1 cellular context compared by ENCODE assay signal in genomic region chr16:30984669-30985400, GRCh38.
TF ChIP-seq lines count a peak whose summit lies in the region.

TSS of gene HSD3B7 (plus strand) at chr16:30985207. CDS start at chr16:30985659, 452 bp downstream.

TF ChIP-seq in HepG2, 621 proteins besides CTCF, POLR2A, EP300 and RAD21 (continued from another document and continues in another):
- TF ChIP-seq PRPF4 (IDR thresholded peaks at IDR 0.05; ENCODE audit: low read depth, low read length, poor library complexity, severe bottlenecking), result no peak
- TF ChIP-seq ZNF12 (CRISPR knock-in tag; IDR thresholded peaks at IDR 0.05), result no peak
- TF ChIP-seq ZNF382 (CRISPR knock-in tag; IDR thresholded peaks at IDR 0.05; ENCODE audit: borderline replicate concordance), result no peak
- no peak for TF ChIP-seq ATF3 (CRISPR knock-in tag; IDR thresholded peaks at IDR 0.05)
- TF ChIP-seq SP140L (CRISPR knock-in tag; IDR thresholded peaks at IDR 0.05; ENCODE audit: borderline replicate concordance), result 0 out of 2 replicates have a peak, but pooled peaks have one; percentile 37
- no peak for TF ChIP-seq ZNF232 (CRISPR knock-in tag; IDR thresholded peaks at IDR 0.05; ENCODE audit: borderline replicate concordance)
- TF ChIP-seq MTF1 (CRISPR knock-in tag; IDR thresholded peaks at IDR 0.05), result no peak
- TF ChIP-seq ZNF713 (CRISPR knock-in tag; IDR thresholded peaks at IDR 0.05), result peak; percentile 95
- no peak for TF ChIP-seq ZBTB1 (CRISPR knock-in tag; IDR thresholded peaks at IDR 0.05; ENCODE audit: borderline replicate concordance)
- TF ChIP-seq, protein P1, sequence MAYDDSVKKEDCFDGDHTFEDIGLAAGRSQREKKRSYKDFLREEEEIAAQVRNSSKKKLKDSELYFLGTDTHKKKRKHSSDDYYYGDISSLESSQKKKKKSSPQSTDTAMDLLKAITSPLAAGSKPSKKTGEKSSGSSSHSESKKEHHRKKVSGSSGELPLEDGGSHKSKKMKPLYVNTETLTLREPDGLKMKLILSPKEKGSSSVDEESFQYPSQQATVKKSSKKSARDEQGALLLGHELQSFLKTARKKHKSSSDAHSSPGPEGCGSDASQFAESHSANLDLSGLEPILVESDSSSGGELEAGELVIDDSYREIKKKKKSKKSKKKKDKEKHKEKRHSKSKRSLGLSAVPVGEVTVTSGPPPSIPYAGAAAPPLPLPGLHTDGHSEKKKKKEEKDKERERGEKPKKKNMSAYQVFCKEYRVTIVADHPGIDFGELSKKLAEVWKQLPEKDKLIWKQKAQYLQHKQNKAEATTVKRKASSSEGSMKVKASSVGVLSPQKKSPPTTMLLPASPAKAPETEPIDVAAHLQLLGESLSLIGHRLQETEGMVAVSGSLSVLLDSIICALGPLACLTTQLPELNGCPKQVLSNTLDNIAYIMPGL (CRISPR knock-in tag; IDR thresholded peaks at IDR 0.05; ENCODE audit: borderline replicate concordance in 1 of 2, low read depth in 1 of 2), result peak in 1 of 2 experiments; percentile 92; a peak in 1 of 4 replicates
- TF ChIP-seq, protein P2, sequence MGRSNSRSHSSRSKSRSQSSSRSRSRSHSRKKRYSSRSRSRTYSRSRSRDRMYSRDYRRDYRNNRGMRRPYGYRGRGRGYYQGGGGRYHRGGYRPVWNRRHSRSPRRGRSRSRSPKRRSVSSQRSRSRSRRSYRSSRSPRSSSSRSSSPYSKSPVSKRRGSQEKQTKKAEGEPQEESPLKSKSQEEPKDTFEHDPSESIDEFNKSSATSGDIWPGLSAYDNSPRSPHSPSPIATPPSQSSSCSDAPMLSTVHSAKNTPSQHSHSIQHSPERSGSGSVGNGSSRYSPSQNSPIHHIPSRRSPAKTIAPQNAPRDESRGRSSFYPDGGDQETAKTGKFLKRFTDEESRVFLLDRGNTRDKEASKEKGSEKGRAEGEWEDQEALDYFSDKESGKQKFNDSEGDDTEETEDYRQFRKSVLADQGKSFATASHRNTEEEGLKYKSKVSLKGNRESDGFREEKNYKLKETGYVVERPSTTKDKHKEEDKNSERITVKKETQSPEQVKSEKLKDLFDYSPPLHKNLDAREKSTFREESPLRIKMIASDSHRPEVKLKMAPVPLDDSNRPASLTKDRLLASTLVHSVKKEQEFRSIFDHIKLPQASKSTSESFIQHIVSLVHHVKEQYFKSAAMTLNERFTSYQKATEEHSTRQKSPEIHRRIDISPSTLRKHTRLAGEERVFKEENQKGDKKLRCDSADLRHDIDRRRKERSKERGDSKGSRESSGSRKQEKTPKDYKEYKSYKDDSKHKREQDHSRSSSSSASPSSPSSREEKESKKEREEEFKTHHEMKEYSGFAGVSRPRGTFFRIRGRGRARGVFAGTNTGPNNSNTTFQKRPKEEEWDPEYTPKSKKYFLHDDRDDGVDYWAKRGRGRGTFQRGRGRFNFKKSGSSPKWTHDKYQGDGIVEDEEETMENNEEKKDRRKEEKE (IDR thresholded peaks at IDR 0.05), result no peak
- no peak for TF ChIP-seq CEBPB (IDR thresholded peaks at IDR 0.05; ENCODE audit: borderline replicate concordance, low read depth, low read length)
- no peak for TF ChIP-seq CREB3 (CRISPR knock-in tag; IDR thresholded peaks at IDR 0.05)
- TF ChIP-seq MIER2 (CRISPR knock-in tag; IDR thresholded peaks at IDR 0.05), result peak; percentile 66
- TF ChIP-seq NFRKB (IDR thresholded peaks at IDR 0.05), result no peak
- peak; percentile 39; the same call in 1 of the 2 replicates for TF ChIP-seq SALL2 (CRISPR knock-in tag; IDR thresholded peaks at IDR 0.05)
- no peak for TF ChIP-seq FOXJ3 (CRISPR knock-in tag; IDR thresholded peaks at IDR 0.05; ENCODE audit: borderline replicate concordance)
- TF ChIP-seq ATRX (CRISPR knock-in tag; IDR thresholded peaks at IDR 0.05; ENCODE audit: borderline replicate concordance), result no peak
- TF ChIP-seq GTF2F1 (IDR thresholded peaks at IDR 0.05; ENCODE audit: low read length), result no peak
- no peak; the same call in 1 of the 2 replicates for TF ChIP-seq MED1 (CRISPR knock-in tag; IDR thresholded peaks at IDR 0.05)
- TF ChIP-seq ZNF496 (CRISPR knock-in tag; IDR thresholded peaks at IDR 0.05; ENCODE audit: insufficient replicate concordance), result no peak
- TF ChIP-seq, protein P3, sequence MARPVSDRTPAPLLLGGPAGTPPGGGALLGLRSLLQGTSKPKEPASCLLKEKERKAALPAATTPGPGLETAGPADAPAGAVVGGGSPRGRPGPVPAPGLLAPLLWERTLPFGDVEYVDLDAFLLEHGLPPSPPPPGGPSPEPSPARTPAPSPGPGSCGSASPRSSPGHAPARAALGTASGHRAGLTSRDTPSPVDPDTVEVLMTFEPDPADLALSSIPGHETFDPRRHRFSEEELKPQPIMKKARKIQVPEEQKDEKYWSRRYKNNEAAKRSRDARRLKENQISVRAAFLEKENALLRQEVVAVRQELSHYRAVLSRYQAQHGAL (CRISPR knock-in tag; IDR thresholded peaks at IDR 0.05; ENCODE audit: not compliant biosample characterization), result peak; percentile 39
- TF ChIP-seq ZBTB25 (CRISPR knock-in tag; IDR thresholded peaks at IDR 0.05), result peak; percentile 21; the same call in 1 of the 2 replicates
- TF ChIP-seq SMAD9 (CRISPR knock-in tag; IDR thresholded peaks at IDR 0.05), result no peak
- no peak for TF ChIP-seq PBX3 (CRISPR knock-in tag; IDR thresholded peaks at IDR 0.05; ENCODE audit: borderline replicate concordance)
- TF ChIP-seq ZFYVE20 (CRISPR knock-in tag; IDR thresholded peaks at IDR 0.05; ENCODE audit: borderline replicate concordance, low read depth), result no peak
- TF ChIP-seq SP2 (CRISPR knock-in tag; IDR thresholded peaks at IDR 0.05), result no peak
- peak; percentile 53; the same call in 1 of the 2 replicates for TF ChIP-seq ZNF431 (CRISPR knock-in tag; IDR thresholded peaks at IDR 0.05; ENCODE audit: borderline replicate concordance, low read depth)
- TF ChIP-seq PREB (CRISPR knock-in tag; IDR thresholded peaks at IDR 0.05), result 0 out of 2 replicates have a peak, but pooled peaks have one; percentile 47
- TF ChIP-seq ZNF333 (CRISPR knock-in tag; IDR thresholded peaks at IDR 0.05; ENCODE audit: borderline replicate concordance), result peak; percentile 64; the same call in 1 of the 2 replicates
- 0 out of 2 replicates have a peak, but pooled peaks have one; percentile 20 for TF ChIP-seq FOXP4 (CRISPR knock-in tag; IDR thresholded peaks at IDR 0.05)
- no peak for TF ChIP-seq CCAR2 (optimal IDR thresholded peaks at IDR 0.05; ENCODE audit: low read depth, low read length)
- no peak for TF ChIP-seq GLMP (CRISPR knock-in tag; IDR thresholded peaks at IDR 0.05; ENCODE audit: borderline replicate concordance)
- peak; percentile 80; the same call in 1 of the 2 replicates for TF ChIP-seq NFKBIZ (CRISPR knock-in tag; IDR thresholded peaks at IDR 0.05)
- TF ChIP-seq ZNF782 (CRISPR knock-in tag; IDR thresholded peaks at IDR 0.05; ENCODE audit: borderline replicate concordance), result no peak
- TF ChIP-seq HES4 (CRISPR knock-in tag; IDR thresholded peaks at IDR 0.05; ENCODE audit: borderline replicate concordance), result peak; percentile 79
- no peak for TF ChIP-seq ZNF335 (CRISPR knock-in tag; IDR thresholded peaks at IDR 0.05)
- TF ChIP-seq TFAP4 (IDR thresholded peaks at IDR 0.05; ENCODE audit: borderline replicate concordance, low read depth), result no peak
- TF ChIP-seq, protein P4, sequence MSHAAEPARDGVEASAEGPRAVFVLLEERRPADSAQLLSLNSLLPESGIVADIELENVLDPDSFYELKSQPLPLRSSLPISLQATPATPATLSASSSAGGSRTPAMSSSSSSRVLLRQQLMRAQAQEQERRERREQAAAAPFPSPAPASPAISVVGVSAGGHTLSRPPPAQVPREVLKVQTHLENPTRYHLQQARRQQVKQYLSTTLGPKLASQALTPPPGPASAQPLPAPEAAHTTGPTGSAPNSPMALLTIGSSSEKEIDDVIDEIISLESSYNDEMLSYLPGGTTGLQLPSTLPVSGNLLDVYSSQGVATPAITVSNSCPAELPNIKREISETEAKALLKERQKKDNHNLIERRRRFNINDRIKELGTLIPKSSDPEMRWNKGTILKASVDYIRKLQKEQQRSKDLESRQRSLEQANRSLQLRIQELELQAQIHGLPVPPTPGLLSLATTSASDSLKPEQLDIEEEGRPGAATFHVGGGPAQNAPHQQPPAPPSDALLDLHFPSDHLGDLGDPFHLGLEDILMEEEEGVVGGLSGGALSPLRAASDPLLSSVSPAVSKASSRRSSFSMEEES (CRISPR knock-in tag; IDR thresholded peaks at IDR 0.05), result peak; percentile 46; the same call in 1 of the 2 replicates
- TF ChIP-seq, protein P5, sequence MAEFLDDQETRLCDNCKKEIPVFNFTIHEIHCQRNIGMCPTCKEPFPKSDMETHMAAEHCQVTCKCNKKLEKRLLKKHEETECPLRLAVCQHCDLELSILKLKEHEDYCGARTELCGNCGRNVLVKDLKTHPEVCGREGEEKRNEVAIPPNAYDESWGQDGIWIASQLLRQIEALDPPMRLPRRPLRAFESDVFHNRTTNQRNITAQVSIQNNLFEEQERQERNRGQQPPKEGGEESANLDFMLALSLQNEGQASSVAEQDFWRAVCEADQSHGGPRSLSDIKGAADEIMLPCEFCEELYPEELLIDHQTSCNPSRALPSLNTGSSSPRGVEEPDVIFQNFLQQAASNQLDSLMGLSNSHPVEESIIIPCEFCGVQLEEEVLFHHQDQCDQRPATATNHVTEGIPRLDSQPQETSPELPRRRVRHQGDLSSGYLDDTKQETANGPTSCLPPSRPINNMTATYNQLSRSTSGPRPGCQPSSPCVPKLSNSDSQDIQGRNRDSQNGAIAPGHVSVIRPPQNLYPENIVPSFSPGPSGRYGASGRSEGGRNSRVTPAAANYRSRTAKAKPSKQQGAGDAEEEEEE (CRISPR knock-in tag; IDR thresholded peaks at IDR 0.05; ENCODE audit: borderline replicate concordance), result no peak
- TF ChIP-seq FOXM1 (CRISPR knock-in tag; IDR thresholded peaks at IDR 0.05), result no peak
- TF ChIP-seq DNMT3B (CRISPR knock-in tag; conservative IDR thresholded peaks at IDR 0.05), result no peak
- no peak; the same call in 1 of the 2 replicates for TF ChIP-seq ZNF607 (CRISPR knock-in tag; IDR thresholded peaks at IDR 0.05; ENCODE audit: borderline replicate concordance)
- peak; percentile 93 for TF ChIP-seq HNRNPK (IDR thresholded peaks at IDR 0.05; ENCODE audit: low read depth, low read length, poor library complexity, severe bottlenecking)
- TF ChIP-seq CENPX (CRISPR knock-in tag; IDR thresholded peaks at IDR 0.05), result no peak
